1 cellular context compared by ENCODE assay signal in the genomic region with DNA sequence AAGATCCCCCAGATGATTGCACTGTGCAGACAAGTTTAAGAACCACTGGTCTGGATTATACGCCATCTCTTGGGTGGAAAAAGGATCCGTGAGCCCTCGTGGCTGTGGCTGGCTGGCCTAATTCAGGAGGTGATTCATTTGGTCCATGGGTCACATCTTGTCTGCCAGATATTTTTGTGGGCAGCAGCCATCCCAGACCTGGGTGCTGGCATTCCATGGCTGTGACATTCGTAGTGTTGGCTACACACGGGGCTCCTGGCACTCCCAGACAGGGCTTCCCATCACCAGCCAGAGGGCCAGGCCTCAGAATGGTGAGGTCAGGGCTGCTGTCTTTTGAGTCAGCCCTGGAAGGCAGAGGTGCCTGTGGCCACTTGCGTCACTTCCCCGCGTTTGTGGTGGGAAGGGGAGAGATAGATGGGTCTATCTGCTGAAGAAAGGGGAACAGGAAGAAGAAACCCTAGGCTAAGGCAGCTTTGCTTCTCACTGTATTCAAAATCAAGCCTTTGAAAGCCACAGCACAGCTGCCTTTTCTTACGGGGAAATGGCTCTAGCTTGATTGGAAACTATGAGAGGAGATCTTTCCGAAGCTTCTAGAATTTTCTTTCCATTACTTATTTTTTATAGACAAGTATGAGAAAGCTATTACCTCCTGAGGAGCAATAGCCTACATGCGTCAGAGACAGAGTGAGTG.
A peak's percentile ranks its signal among the peaks of the same experiment; 100 is the strongest.
TF ChIP-seq lines count a peak whose summit lies in the region.

No MANE protein-coding gene starts in this region.

TF ChIP-seq in K562, 482 proteins besides CTCF, POLR2A, EP300 and RAD21 (continues in another document):
- peak; percentile 33; the same call in 1 of the 2 replicates for TF ChIP-seq SOX6 (IDR thresholded peaks at IDR 0.05)
- no peak for TF ChIP-seq CBX8 (IDR thresholded peaks at IDR 0.05; ENCODE audit: borderline replicate concordance, extremely low read depth, low read depth, low read length, poor library complexity, severe bottlenecking)
- TF ChIP-seq FOXA3 (CRISPR knock-in tag; conservative IDR thresholded peaks at IDR 0.05 in 1 of 2, IDR thresholded peaks at IDR 0.05 in 1 of 2), result 0 out of 4 replicates have a peak, but pooled peaks of 1 of the 2 experiments have one; percentile 52
- TF ChIP-seq, protein P1, sequence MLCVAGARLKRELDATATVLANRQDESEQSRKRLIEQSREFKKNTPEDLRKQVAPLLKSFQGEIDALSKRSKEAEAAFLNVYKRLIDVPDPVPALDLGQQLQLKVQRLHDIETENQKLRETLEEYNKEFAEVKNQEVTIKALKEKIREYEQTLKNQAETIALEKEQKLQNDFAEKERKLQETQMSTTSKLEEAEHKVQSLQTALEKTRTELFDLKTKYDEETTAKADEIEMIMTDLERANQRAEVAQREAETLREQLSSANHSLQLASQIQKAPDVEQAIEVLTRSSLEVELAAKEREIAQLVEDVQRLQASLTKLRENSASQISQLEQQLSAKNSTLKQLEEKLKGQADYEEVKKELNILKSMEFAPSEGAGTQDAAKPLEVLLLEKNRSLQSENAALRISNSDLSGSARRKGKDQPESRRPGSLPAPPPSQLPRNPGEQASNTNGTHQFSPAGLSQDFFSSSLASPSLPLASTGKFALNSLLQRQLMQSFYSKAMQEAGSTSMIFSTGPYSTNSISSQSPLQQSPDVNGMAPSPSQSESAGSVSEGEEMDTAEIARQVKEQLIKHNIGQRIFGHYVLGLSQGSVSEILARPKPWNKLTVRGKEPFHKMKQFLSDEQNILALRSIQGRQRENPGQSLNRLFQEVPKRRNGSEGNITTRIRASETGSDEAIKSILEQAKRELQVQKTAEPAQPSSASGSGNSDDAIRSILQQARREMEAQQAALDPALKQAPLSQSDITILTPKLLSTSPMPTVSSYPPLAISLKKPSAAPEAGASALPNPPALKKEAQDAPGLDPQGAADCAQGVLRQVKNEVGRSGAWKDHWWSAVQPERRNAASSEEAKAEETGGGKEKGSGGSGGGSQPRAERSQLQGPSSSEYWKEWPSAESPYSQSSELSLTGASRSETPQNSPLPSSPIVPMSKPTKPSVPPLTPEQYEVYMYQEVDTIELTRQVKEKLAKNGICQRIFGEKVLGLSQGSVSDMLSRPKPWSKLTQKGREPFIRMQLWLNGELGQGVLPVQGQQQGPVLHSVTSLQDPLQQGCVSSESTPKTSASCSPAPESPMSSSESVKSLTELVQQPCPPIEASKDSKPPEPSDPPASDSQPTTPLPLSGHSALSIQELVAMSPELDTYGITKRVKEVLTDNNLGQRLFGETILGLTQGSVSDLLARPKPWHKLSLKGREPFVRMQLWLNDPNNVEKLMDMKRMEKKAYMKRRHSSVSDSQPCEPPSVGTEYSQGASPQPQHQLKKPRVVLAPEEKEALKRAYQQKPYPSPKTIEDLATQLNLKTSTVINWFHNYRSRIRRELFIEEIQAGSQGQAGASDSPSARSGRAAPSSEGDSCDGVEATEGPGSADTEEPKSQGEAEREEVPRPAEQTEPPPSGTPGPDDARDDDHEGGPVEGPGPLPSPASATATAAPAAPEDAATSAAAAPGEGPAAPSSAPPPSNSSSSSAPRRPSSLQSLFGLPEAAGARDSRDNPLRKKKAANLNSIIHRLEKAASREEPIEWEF (CRISPR knock-in tag; IDR thresholded peaks at IDR 0.05), result no peak
- peak; percentile 95 for TF ChIP-seq CEBPG (CRISPR knock-in tag; IDR thresholded peaks at IDR 0.05)
- TF ChIP-seq CEBPG (tag; conservative IDR thresholded peaks at IDR 0.05 in 1 of 2, IDR thresholded peaks at IDR 0.05 in 1 of 2), result peak; percentile 77 to 82
- no peak for TF ChIP-seq MEF2D (tag; conservative IDR thresholded peaks at IDR 0.05; ENCODE audit: low read depth)
- TF ChIP-seq, protein P2, sequence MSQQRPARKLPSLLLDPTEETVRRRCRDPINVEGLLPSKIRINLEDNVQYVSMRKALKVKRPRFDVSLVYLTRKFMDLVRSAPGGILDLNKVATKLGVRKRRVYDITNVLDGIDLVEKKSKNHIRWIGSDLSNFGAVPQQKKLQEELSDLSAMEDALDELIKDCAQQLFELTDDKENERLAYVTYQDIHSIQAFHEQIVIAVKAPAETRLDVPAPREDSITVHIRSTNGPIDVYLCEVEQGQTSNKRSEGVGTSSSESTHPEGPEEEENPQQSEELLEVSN (IDR thresholded peaks at IDR 0.05; ENCODE audit: borderline replicate concordance in 1 of 2, extremely low read depth in 1 of 2, insufficient read depth in 1 of 2, insufficient read length in 1 of 2, low read depth in 1 of 2, low read length in 1 of 2, poor library complexity in 1 of 2, severe bottlenecking in 1 of 2), result no peak
- peak; percentile 26; the same call in 1 of the 2 replicates for TF ChIP-seq ZNF830 (CRISPR knock-in tag; IDR thresholded peaks at IDR 0.05)
- TF ChIP-seq ZNF696 (CRISPR knock-in tag; conservative IDR thresholded peaks at IDR 0.05), result no peak
- TF ChIP-seq PCBP1 (IDR thresholded peaks at IDR 0.05; ENCODE audit: low read depth, low read length, poor library complexity, severe bottlenecking), result no peak
- no peak for TF ChIP-seq SIN3B (IDR thresholded peaks at IDR 0.05; ENCODE audit: low read depth)
- TF ChIP-seq, protein P3, sequence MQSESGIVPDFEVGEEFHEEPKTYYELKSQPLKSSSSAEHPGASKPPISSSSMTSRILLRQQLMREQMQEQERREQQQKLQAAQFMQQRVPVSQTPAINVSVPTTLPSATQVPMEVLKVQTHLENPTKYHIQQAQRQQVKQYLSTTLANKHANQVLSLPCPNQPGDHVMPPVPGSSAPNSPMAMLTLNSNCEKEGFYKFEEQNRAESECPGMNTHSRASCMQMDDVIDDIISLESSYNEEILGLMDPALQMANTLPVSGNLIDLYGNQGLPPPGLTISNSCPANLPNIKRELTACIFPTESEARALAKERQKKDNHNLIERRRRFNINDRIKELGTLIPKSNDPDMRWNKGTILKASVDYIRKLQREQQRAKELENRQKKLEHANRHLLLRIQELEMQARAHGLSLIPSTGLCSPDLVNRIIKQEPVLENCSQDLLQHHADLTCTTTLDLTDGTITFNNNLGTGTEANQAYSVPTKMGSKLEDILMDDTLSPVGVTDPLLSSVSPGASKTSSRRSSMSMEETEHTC (IDR thresholded peaks at IDR 0.05), result no peak
- TF ChIP-seq EHMT2 (IDR thresholded peaks at IDR 0.05), result no peak
- TF ChIP-seq CHD4 (IDR thresholded peaks at IDR 0.05; ENCODE audit: insufficient read depth, insufficient replicate concordance, low read depth, low read length, poor library complexity, severe bottlenecking), result no peak
- 0 out of 2 replicates have a peak, but pooled peaks have one; percentile 34 for TF ChIP-seq ZNF79 (CRISPR knock-in tag; IDR thresholded peaks at IDR 0.05; ENCODE audit: low read depth)
- 0 out of 2 replicates have a peak, but pooled peaks have one; percentile 20 for TF ChIP-seq ZNF12 (CRISPR knock-in tag; IDR thresholded peaks at IDR 0.05)
- TF ChIP-seq HCFC1 (IDR thresholded peaks at IDR 0.05; ENCODE audit: low read depth, low read length), result no peak
- TF ChIP-seq NFIX (CRISPR knock-in tag; IDR thresholded peaks at IDR 0.05; ENCODE audit: low read depth), result no peak
- TF ChIP-seq FOXJ3 (CRISPR knock-in tag; IDR thresholded peaks at IDR 0.05), result no peak
- TF ChIP-seq, protein P4, sequence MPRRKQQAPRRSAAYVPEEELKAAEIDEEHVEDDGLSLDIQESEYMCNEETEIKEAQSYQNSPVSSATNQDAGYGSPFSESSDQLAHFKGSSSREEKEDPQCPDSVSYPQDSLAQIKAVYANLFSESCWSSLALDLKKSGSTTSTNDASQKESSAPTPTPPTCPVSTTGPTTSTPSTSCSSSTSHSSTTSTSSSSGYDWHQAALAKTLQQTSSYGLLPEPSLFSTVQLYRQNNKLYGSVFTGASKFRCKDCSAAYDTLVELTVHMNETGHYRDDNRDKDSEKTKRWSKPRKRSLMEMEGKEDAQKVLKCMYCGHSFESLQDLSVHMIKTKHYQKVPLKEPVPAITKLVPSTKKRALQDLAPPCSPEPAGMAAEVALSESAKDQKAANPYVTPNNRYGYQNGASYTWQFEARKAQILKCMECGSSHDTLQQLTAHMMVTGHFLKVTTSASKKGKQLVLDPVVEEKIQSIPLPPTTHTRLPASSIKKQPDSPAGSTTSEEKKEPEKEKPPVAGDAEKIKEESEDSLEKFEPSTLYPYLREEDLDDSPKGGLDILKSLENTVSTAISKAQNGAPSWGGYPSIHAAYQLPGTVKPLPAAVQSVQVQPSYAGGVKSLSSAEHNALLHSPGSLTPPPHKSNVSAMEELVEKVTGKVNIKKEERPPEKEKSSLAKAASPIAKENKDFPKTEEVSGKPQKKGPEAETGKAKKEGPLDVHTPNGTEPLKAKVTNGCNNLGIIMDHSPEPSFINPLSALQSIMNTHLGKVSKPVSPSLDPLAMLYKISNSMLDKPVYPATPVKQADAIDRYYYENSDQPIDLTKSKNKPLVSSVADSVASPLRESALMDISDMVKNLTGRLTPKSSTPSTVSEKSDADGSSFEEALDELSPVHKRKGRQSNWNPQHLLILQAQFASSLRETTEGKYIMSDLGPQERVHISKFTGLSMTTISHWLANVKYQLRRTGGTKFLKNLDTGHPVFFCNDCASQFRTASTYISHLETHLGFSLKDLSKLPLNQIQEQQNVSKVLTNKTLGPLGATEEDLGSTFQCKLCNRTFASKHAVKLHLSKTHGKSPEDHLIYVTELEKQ (CRISPR knock-in tag; IDR thresholded peaks at IDR 0.05), result no peak
- TF ChIP-seq PHF20 (IDR thresholded peaks at IDR 0.05; ENCODE audit: partially characterized antibody), result no peak
- TF ChIP-seq POLR2B (IDR thresholded peaks at IDR 0.05; ENCODE audit: low read depth, partially characterized antibody), result no peak
- TF ChIP-seq THRAP3 (IDR thresholded peaks at IDR 0.05; ENCODE audit: borderline replicate concordance), result no peak
- TF ChIP-seq, protein P5, sequence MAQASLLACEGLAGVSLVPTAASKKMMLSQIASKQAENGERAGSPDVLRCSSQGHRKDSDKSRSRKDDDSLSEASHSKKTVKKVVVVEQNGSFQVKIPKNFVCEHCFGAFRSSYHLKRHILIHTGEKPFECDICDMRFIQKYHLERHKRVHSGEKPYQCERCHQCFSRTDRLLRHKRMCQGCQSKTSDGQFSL (CRISPR knock-in tag; IDR thresholded peaks at IDR 0.05), result no peak
- TF ChIP-seq, protein P5 (tag; IDR thresholded peaks at IDR 0.05), result no peak
- TF ChIP-seq ZNF263 (CRISPR knock-in tag; IDR thresholded peaks at IDR 0.05; ENCODE audit: borderline replicate concordance), result no peak
- no peak for TF ChIP-seq DIDO1 (tag; IDR thresholded peaks at IDR 0.05; ENCODE audit: low read depth)
- no peak for TF ChIP-seq ZNF197 (CRISPR knock-in tag; IDR thresholded peaks at IDR 0.05; ENCODE audit: low read depth)
- TF ChIP-seq, protein P6, sequence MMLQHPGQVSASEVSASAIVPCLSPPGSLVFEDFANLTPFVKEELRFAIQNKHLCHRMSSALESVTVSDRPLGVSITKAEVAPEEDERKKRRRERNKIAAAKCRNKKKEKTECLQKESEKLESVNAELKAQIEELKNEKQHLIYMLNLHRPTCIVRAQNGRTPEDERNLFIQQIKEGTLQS (IDR thresholded peaks at IDR 0.05), result peak; percentile 78
- TF ChIP-seq, protein P6 (CRISPR knock-in tag; conservative IDR thresholded peaks at IDR 0.05), result 0 out of 2 replicates have a peak, but pooled peaks have one; percentile 41
- TF ChIP-seq, protein P7, sequence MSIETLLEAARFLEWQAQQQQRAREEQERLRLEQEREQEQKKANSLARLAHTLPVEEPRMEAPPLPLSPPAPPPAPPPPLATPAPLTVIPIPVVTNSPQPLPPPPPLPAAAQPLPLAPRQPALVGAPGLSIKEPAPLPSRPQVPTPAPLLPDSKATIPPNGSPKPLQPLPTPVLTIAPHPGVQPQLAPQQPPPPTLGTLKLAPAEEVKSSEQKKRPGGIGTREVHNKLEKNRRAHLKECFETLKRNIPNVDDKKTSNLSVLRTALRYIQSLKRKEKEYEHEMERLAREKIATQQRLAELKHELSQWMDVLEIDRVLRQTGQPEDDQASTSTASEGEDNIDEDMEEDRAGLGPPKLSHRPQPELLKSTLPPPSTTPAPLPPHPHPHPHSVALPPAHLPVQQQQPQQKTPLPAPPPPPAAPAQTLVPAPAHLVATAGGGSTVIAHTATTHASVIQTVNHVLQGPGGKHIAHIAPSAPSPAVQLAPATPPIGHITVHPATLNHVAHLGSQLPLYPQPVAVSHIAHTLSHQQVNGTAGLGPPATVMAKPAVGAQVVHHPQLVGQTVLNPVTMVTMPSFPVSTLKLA (conservative IDR thresholded peaks at IDR 0.05), result no peak
- no peak; the same call in 1 of the 2 replicates for TF ChIP-seq ETV5 (CRISPR knock-in tag; IDR thresholded peaks at IDR 0.05; ENCODE audit: low read depth)
- TF ChIP-seq HSF4 (CRISPR knock-in tag; IDR thresholded peaks at IDR 0.05; ENCODE audit: borderline replicate concordance), result no peak
- TF ChIP-seq NFYB (IDR thresholded peaks at IDR 0.05; ENCODE audit: extremely low read depth, insufficient read length), result no peak
- TF ChIP-seq TOE1 (IDR thresholded peaks at IDR 0.05; ENCODE audit: borderline replicate concordance), result no peak
- no peak for TF ChIP-seq TOE1 (CRISPR knock-in tag; IDR thresholded peaks at IDR 0.05; ENCODE audit: borderline replicate concordance, low read depth)
- TF ChIP-seq, protein P8, sequence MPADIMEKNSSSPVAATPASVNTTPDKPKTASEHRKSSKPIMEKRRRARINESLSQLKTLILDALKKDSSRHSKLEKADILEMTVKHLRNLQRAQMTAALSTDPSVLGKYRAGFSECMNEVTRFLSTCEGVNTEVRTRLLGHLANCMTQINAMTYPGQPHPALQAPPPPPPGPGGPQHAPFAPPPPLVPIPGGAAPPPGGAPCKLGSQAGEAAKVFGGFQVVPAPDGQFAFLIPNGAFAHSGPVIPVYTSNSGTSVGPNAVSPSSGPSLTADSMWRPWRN (IDR thresholded peaks at IDR 0.05; ENCODE audit: low read depth), result no peak
- TF ChIP-seq HNRNPL (IDR thresholded peaks at IDR 0.05; ENCODE audit: low read depth, low read length), result no peak
- peak; percentile 33; the same call in 1 of the 2 replicates for TF ChIP-seq ARID1B (IDR thresholded peaks at IDR 0.05)
- TF ChIP-seq, protein P9, sequence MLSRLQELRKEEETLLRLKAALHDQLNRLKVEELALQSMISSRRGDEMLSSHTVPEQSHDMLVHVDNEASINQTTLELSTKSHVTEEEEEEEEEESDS (CRISPR knock-in tag; IDR thresholded peaks at IDR 0.05), result no peak
- TF ChIP-seq, protein P10, sequence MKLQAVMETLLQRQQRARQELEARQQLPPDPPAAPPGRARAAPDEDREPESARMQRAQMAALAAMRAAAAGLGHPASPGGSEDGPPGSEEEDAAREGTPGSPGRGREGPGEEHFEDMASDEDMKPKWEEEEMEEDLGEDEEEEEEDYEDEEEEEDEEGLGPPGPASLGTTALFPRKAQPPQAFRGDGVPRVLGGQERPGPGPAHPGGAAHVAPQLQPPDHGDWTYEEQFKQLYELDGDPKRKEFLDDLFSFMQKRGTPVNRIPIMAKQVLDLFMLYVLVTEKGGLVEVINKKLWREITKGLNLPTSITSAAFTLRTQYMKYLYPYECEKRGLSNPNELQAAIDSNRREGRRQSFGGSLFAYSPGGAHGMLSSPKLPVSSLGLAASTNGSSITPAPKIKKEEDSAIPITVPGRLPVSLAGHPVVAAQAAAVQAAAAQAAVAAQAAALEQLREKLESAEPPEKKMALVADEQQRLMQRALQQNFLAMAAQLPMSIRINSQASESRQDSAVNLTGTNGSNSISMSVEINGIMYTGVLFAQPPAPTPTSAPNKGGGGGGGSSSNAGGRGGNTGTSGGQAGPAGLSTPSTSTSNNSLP (IDR thresholded peaks at IDR 0.05; ENCODE audit: borderline replicate concordance, low read depth, low read length), result no peak
- TF ChIP-seq BRD4 (IDR thresholded peaks at IDR 0.05), result no peak
- TF ChIP-seq ZNF436 (CRISPR knock-in tag; IDR thresholded peaks at IDR 0.05), result no peak
- TF ChIP-seq ZNF274 (IDR thresholded peaks at IDR 0.05; ENCODE audit: borderline replicate concordance, low read depth, low read length), result no peak
